ENCODE assay signal across 2 cellular contexts in the genomic region with DNA sequence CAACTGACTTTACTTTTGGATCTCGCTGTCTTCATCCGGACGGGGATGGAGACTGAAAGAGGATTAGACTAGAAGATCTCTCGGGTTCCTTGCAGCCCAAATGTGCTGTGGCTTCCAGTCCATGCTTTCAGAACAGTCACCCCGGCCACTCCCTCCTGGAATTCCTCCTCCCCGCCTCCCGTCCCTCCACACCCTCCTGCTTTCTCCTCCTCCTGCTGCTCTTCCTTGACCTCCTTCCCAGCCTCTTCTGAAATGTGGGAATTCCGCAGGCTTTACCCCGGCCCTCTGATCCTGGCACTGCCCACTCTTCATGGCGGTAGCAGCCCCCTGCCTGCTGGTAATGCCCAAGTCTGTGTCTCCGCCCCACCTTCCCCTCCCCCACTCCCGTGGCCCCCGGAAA.
TF ChIP-seq lines count a peak whose summit lies in the region.

No MANE protein-coding gene starts in this region.

TF ChIP-seq in WTC11, 78 proteins besides CTCF, POLR2A, EP300 and RAD21:
- peak; percentile 70 for TF ChIP-seq PRDM15 (CRISPR knock-in tag; IDR thresholded peaks at IDR 0.05)
TF ChIP-seq in WTC11: peak in this region for 1; not testable (repeated sequence) for 77.

TF ChIP-seq in H1, 55 proteins besides CTCF, POLR2A, EP300 and RAD21:
- peak; percentile 57; the same call in 1 of the 2 replicates for TF ChIP-seq TEAD4 (IDR thresholded peaks at IDR 0.05; ENCODE audit: low read depth, low read length)
